ENCODE assay signal across 1 cellular context in the genomic region with DNA sequence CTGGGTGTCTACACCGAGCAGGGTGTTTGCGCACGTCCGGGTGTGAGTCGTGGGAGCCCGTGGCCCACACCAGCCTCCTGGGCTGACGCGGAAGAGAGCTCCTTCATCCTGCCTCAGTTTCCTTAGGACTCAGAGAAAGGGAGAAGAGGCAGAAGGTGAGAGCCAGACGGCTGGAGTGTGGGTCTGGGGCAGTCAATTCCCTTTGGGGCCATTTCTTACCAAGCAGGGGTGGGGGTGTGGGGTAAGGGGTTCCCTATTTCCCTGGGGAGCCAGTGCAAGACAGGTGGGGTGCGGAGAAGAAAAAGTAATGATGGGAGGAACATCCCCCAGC.
TF ChIP-seq lines count a peak whose summit lies in the region.

No MANE protein-coding gene starts in this region.

TF ChIP-seq in H1, 55 proteins besides CTCF, POLR2A, EP300 and RAD21:
- no peak for TF ChIP-seq FOSL1 (IDR thresholded peaks at IDR 0.05; ENCODE audit: insufficient read depth, low read depth, low read length)
- no peak for TF ChIP-seq CHD1 (IDR thresholded peaks at IDR 0.05; ENCODE audit: low read depth, low read length)
- peak; percentile 41; the same call in 1 of the 2 replicates for TF ChIP-seq SUZ12 (IDR thresholded peaks at IDR 0.05; ENCODE audit: low read length)
